11 cellular contexts compared by ENCODE assay signal in genomic region chr11:123590296-123590912, GRCh38.
DNase-seq lines count a peak whose midpoint lies in the region; ATAC-seq, FAIRE-seq and TF ChIP-seq lines count a peak whose summit lies in the region.
"Had no signal": no experiment of that assay in that cellular context is flagged by ENCODE, and none has a peak within 500 bp of the region (broad histone marks: within the 10 kb centered on the region; RNA-seq: fewer than 3 reads in every experiment).

No MANE protein-coding gene starts in this region.

- no peak overlapping the region for H2BK5ac ChIP-seq in H1 (ENCODE audit: low read depth, low read length)

- TF ChIP-seq RAD21 in H1 (IDR thresholded peaks at IDR 0.05 in 1 of 2, conservative IDR thresholded peaks at IDR 0.05 in 1 of 2; ENCODE audit: low read depth in 2 of 2, low read length in 2 of 2): no peak

- no peaks in the 10 kb centered on the region for H3K79me2 ChIP-seq in H1 (ENCODE audit: control insufficient read depth in 1 of 2, insufficient read depth in 2 of 2, low read length in 2 of 2)

- no peak overlapping the region for H2BK120ac ChIP-seq in H1 (replicated peaks; ENCODE audit: low read depth, low read length)

- H3K27ac ChIP-seq in H1 (ENCODE audit: low read depth, low read length): no peak overlapping the region
- H3K27ac ChIP-seq: thyroid gland had no signal

- in situ Hi-C loops in HAP-1 (cut with MboI; ENCODE audit: low sequenced_read_pairs): no loop called here

- no peak for FAIRE-seq in H1 (lab: Jason Lieb, UNC)
- FAIRE-seq: D721Med had no signal

- DNase-seq in BJ (ENCODE audit: low read depth): peak; percentile 20
- peak; percentile 84 for DNase-seq in MG63
- DNase-seq in H1 (ENCODE audit: low read depth in 1 of 2, low spot score in 2 of 2): no peak
- DNase-seq in COR-L47 (lab: John Stamatoyannopoulos, UW): no peak
- DNase-seq in HAP-1 (ENCODE audit: low spot score in 2 of 2): no peak

- no peak overlapping the region for H3K23ac ChIP-seq in H1 (ENCODE audit: insufficient read length)

- no peak overlapping the region for H4K91ac ChIP-seq in H1 (replicated peaks; ENCODE audit: insufficient read length, low read length)

- H3K18ac ChIP-seq in H1 (ENCODE audit: extremely low read depth, low read length): no peak overlapping the region

- no peak for ATAC-seq in GM18520 (IDR thresholded peaks at IDR 0.05; ENCODE audit: unreplicated experiment)
- ATAC-seq in GM21529 (IDR thresholded peaks at IDR 0.05; ENCODE audit: unreplicated experiment): no peak
- ATAC-seq: activated CD4-positive, CD25-positive, alpha-beta regulatory T cell treated with anti-CD3 and anti-CD28 coated beads, Interleukin-2, amount 50 U/mL, for 24 hours had no signal

- H2AFZ ChIP-seq in H1 (ENCODE audit: low read length): no peak overlapping the region

- no peak overlapping the region for H2BK15ac ChIP-seq in H1 (ENCODE audit: low read length)

- CTCF ChIA-PET in BJ (lab: Yijun Ruan, JAX) (interaction anchor here (0.9 to 3.8 kb wide), 7 partner anchors 10 to 121 kb away, joined by 3 to 22 read pairs (median 6); no protein-coding TSS in a partner anchor), H1 (lab: Charles Lee; ENCODE audit: partially characterized antibody) (interaction anchor here (1.0 to 2.1 kb wide), 7 partner anchors 9 to 117 kb away, joined by 3 to 7 read pairs (median 4); no protein-coding TSS in a partner anchor)

- no peaks in the 10 kb centered on the region for H3K23me2 ChIP-seq in H1 (ENCODE audit: low read depth, low read length)

- H3K9me3 ChIP-seq in MG63 (no peaks in the 10 kb centered on the region), H1 (ENCODE audit: insufficient read depth in 2 of 2, low read depth in 1 of 2, low read length in 1 of 2) (no peaks in the 10 kb centered on the region), mucosa of stomach (ENCODE audit: control insufficient read depth, low read length) (no peaks in the 10 kb centered on the region), HAP-1 (no peaks in the 10 kb centered on the region)
- H3K9me3 ChIP-seq: thyroid gland had no signal

- peak overlapping the region; percentile 35; the same call in 1 of the 2 replicates for H4K8ac ChIP-seq in H1 (ENCODE audit: extremely low read depth, insufficient read depth, low read length)

- H3K9ac ChIP-seq in H1 (replicated peaks in 1 of 4; ENCODE audit: extremely low read depth in 1 of 4, low read depth in 3 of 4, low read length in 3 of 4) (no peak overlapping the region), mucosa of stomach (ENCODE audit: low read length) (peak overlapping the region; percentile 75)

- H3K79me1 ChIP-seq in H1 (ENCODE audit: low read depth, low read length): no peaks in the 10 kb centered on the region; the same call in none of the 2 replicates

- no peak overlapping the region for H3K4ac ChIP-seq in H1 (replicated peaks; ENCODE audit: insufficient read length, low read depth, low read length)

- H3K4me1 ChIP-seq in H1 (replicated peaks in 1 of 4; ENCODE audit: control insufficient read depth in 3 of 4, insufficient read depth in 4 of 4, low read length in 3 of 4): peaks cover 0 to 4% (median 0%) of the 10 kb centered on the region in 4 experiments; a peak in 2 of 7 replicates
- H3K4me1 ChIP-seq in mucosa of stomach (ENCODE audit: control insufficient read depth, insufficient read depth, low read length): peaks cover 60% of the 10 kb centered on the region
- H3K4me1 ChIP-seq in HAP-1: peaks cover 2% of the 10 kb centered on the region; the same call in 1 of the 2 replicates

- H2BK20ac ChIP-seq in H1 (ENCODE audit: low read length): no peak overlapping the region

- H4K20me1 ChIP-seq in H1 (replicated peaks in 1 of 2; ENCODE audit: control insufficient read depth in 1 of 2, insufficient read depth in 2 of 2, low read length in 2 of 2): no peaks in the 10 kb centered on the region

- H3K4me3 ChIP-seq in BJ (ENCODE audit: low read depth, low read length): no peak overlapping the region
- no peak overlapping the region for H3K4me3 ChIP-seq in MG63
- H3K4me3 ChIP-seq in H1 (ENCODE audit: extremely low read depth in 1 of 4, insufficient read depth in 2 of 4, low read depth in 3 of 4, low read length in 4 of 4): no peak overlapping the region
- H3K4me3 ChIP-seq in mucosa of stomach (ENCODE audit: low read length): peak overlapping the region; percentile 48
- H3K4me3 ChIP-seq in HAP-1: no peak overlapping the region
- H3K4me3 ChIP-seq: thyroid gland had no signal

- no peak overlapping the region for H3K56ac ChIP-seq in H1 (replicated peaks; ENCODE audit: insufficient read length, low read depth, low read length)

- 89% methylated on average over 11 of the region's 11 CpGs; no CpG with 5 or more reads in 1 of the 2 experiments for WGBS in H1 (ENCODE audit: extremely low coverage in 1 of 2, insufficient coverage in 1 of 2, insufficient read length in 1 of 2, insufficient replicate concordance in 2 of 2, low coverage in 1 of 2, low lambda C conversion rate in 2 of 2, missing lambda C conversion rate in 1 of 2), 2 experiments

- no peak overlapping the region for H2BK12ac ChIP-seq in H1 (ENCODE audit: low read depth, low read length)

- H3K36me3 ChIP-seq in BJ (ENCODE audit: control insufficient read depth, insufficient read depth, low read length) (peaks cover 7% of the 10 kb centered on the region), MG63 (no peaks in the 10 kb centered on the region), H1 (ENCODE audit: control insufficient read depth in 2 of 4, insufficient read depth in 4 of 4, low read length in 3 of 4) (no peaks in the 10 kb centered on the region; a peak in 2 of 8 replicates), mucosa of stomach (ENCODE audit: control insufficient read depth, insufficient read depth, low read length) (no peaks in the 10 kb centered on the region), HAP-1 (replicated peaks) (no peaks in the 10 kb centered on the region)
- H3K36me3 ChIP-seq: thyroid gland had no signal

- TF ChIP-seq EP300 in H1 (IDR thresholded peaks at IDR 0.05; ENCODE audit: borderline replicate concordance in 1 of 2, low read depth in 2 of 2, low read length in 2 of 2): no peak

- H3K14ac ChIP-seq in H1 (ENCODE audit: insufficient read length): no peak overlapping the region

- no peak overlapping the region for H2AK5ac ChIP-seq in H1 (ENCODE audit: low read depth, low read length)

- no peak for TF ChIP-seq POLR2A in H1 (IDR thresholded peaks at IDR 0.05; ENCODE audit: control extremely low read depth in 1 of 2, low read depth in 2 of 2, low read length in 2 of 2)

- TF ChIP-seq CTCF in BJ (IDR thresholded peaks at IDR 0.05; ENCODE audit: insufficient read depth, low read depth, low read length): no peak
- TF ChIP-seq CTCF in H1 (IDR thresholded peaks at IDR 0.05; ENCODE audit: control extremely low read depth in 1 of 3, insufficient read depth in 1 of 3, low read depth in 1 of 3, low read length in 3 of 3): no peak

- POLR2A ChIA-PET in BJ (lab: Charles Lee): interaction anchor here (0.5 kb wide), 1 partner anchor 121 kb away, joined by 3 read pairs; no protein-coding TSS in a partner anchor
- POLR2A ChIA-PET in H1 (lab: Charles Lee; ENCODE audit: partially characterized antibody): no interaction called here

- H3K27me3 ChIP-seq in BJ (ENCODE audit: control insufficient read depth, insufficient read depth, low read length) (no peaks in the 10 kb centered on the region), MG63 (no peaks in the 10 kb centered on the region), H1 (replicated peaks in 1 of 4; ENCODE audit: control insufficient read depth in 3 of 4, extremely low read depth in 1 of 4, insufficient read depth in 3 of 4, low read length in 3 of 4) (no peaks in the 10 kb centered on the region), mucosa of stomach (ENCODE audit: control insufficient read depth, insufficient read depth, low read length) (no peaks in the 10 kb centered on the region), HAP-1 (ENCODE audit: low read depth) (no peaks in the 10 kb centered on the region)
- H3K27me3 ChIP-seq: thyroid gland had no signal

- no peak overlapping the region for H4K5ac ChIP-seq in H1 (ENCODE audit: insufficient read length, low read depth, low read length)

- no peak overlapping the region for H3K4me2 ChIP-seq in H1 (ENCODE audit: insufficient read depth in 1 of 2, low read depth in 2 of 2, low read length in 2 of 2)

TF ChIP-seq in H1, 55 proteins besides CTCF, POLR2A, EP300 and RAD21:
- no peak for TF ChIP-seq GABPA (IDR thresholded peaks at IDR 0.05; ENCODE audit: borderline replicate concordance, insufficient read depth, low read length)
- TF ChIP-seq SP2 (IDR thresholded peaks at IDR 0.05; ENCODE audit: low read length): no peak
- TF ChIP-seq ZNF274 (IDR thresholded peaks at IDR 0.05; ENCODE audit: borderline replicate concordance, extremely low read depth, low read length): no peak
- no peak for TF ChIP-seq SAP30 (IDR thresholded peaks at IDR 0.05; ENCODE audit: insufficient read depth, insufficient replicate concordance, low read length)
- no peak for TF ChIP-seq SP4 (IDR thresholded peaks at IDR 0.05; ENCODE audit: low read length)
- no peak for TF ChIP-seq KDM1A (IDR thresholded peaks at IDR 0.05; ENCODE audit: borderline replicate concordance, low read length)
- no peak for TF ChIP-seq SUZ12 (IDR thresholded peaks at IDR 0.05; ENCODE audit: low read length)
- TF ChIP-seq BCL11A (IDR thresholded peaks at IDR 0.05; ENCODE audit: low read depth in 2 of 2, low read length in 2 of 2): no peak
- TF ChIP-seq POLR2AphosphoS5 (IDR thresholded peaks at IDR 0.05; ENCODE audit: low read depth, low read length): no peak

Comparison
In these comparisons a context has a peak if more than half of its experiments do, and no peak if none do; other contexts are left out.
1. DNase-seq: peak in BJ (single experiment) and MG63 (single experiment); none in H1 (0 of 2), COR-L47 (single experiment) and HAP-1 (0 of 2).